Comparison of ENCODE assay signal across 8 cellular contexts in the genomic region with DNA sequence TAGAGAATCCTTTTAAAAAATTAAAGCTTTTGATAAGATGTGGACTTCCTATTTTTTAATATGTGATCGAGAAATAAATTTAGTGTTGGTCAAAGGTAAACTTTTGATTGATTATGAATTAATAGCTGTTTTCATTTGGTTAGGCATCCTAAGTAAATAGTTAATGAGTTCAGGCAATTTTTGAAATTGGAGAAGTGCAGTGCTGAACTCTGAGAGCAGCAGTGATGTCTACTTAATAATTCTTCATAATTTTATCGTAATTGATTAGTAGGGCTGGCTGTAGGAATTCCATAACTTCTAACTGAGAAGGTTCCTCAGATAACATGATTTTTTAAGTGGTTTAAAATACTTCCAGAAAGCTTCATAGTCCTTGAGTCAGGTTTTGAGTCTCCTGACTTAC. TPM values are rescaled to one million over a fixed set of nuclear protein-coding genes. Genes with fewer than 3 reads are reported as not detected.
A peak's percentile ranks its signal among the peaks of the same experiment; 100 is the strongest.
DNase-seq lines count a peak whose midpoint lies in the region; ATAC-seq and TF ChIP-seq lines count a peak whose summit lies in the region.

No MANE protein-coding gene starts in this region.

- peaks cover 35% of the 10 kb centered on the region for H3K4me1 ChIP-seq in HAP-1
- H3K4me1 ChIP-seq in mesodermal cell (ENCODE audit: control insufficient read depth, insufficient read depth, low read length, poor library complexity, severe bottlenecking) = peaks cover 30% of the 10 kb centered on the region

- H3K4me3 ChIP-seq in HAP-1 (peak overlapping the region; percentile 71), mesodermal cell (ENCODE audit: extremely low read depth, insufficient read depth, low read length, poor library complexity, severe bottlenecking) (peak overlapping the region; percentile 70)

- H3K9me3 Mint-ChIP-seq in CD14-positive monocyte = no peaks in the 10 kb centered on the region
- H3K9me3 Mint-ChIP-seq in activated T-helper 17 cell treated with anti-CD3 and anti-CD28 coated beads, Interleukin-2, amount 50 U/mL, for 72 hours = no peaks in the 10 kb centered on the region

- H3K36me3 Mint-ChIP-seq in CD14-positive monocyte = peaks cover 0 to 3% of the 10 kb centered on the region in 2 donors
- no peaks in the 10 kb centered on the region for H3K36me3 Mint-ChIP-seq in activated T-helper 17 cell treated with anti-CD3 and anti-CD28 coated beads, Interleukin-2, amount 50 U/mL, for 72 hours (ENCODE audit: low read depth)

- no peaks in the 10 kb centered on the region for H3K9me3 ChIP-seq in HAP-1
- H3K9me3 ChIP-seq in mesodermal cell (ENCODE audit: control insufficient read depth, low read length) = no peaks in the 10 kb centered on the region

- H3K27ac ChIP-seq in mesodermal cell (ENCODE audit: low read depth, low read length, severe bottlenecking) = no peak overlapping the region

- ATAC-seq in activated T-helper 17 cell treated with anti-CD3 and anti-CD28 coated beads, Interleukin-2, amount 50 U/mL, for 72 hours (replicated peaks) = no peak

- peak overlapping the region; percentile 88 to 95 for H3K4me3 Mint-ChIP-seq in CD14-positive monocyte
- peak overlapping the region; percentile 92 for H3K4me3 Mint-ChIP-seq in activated T-helper 17 cell treated with anti-CD3 and anti-CD28 coated beads, Interleukin-2, amount 50 U/mL, for 72 hours

- intact Hi-C loops in CD14-positive monocyte (cut with micrococcal nuclease) = loop anchor here (5.0 to 10.0 kb wide), 3 partner anchors 86 to 409 kb away; no protein-coding TSS in a partner anchor

- no peak overlapping the region for H3K27ac Mint-ChIP-seq in CD14-positive monocyte
- H3K27ac Mint-ChIP-seq in activated T-helper 17 cell treated with anti-CD3 and anti-CD28 coated beads, Interleukin-2, amount 50 U/mL, for 72 hours = no peak overlapping the region

- DNase-seq in CD14-positive monocyte (ENCODE audit: low spot score) (no peak), HAP-1 (ENCODE audit: low spot score in 2 of 2) (no peak), CD1c-positive myeloid dendritic cell (ENCODE audit: extremely low spot score) (no peak), KBM-7 (no peak), dedifferentiated amniotic fluid mesenchymal stem cell (ENCODE audit: extremely low spot score) (no peak), amniotic stem cell (lab: John Stamatoyannopoulos, UW) (no peak)

- 57 to 90% methylated on average over 1 of the region's 2 CpGs for WGBS in mesodermal cell (ENCODE audit: insufficient coverage in 2 of 2), 2 experiments

- peaks cover 6 to 7% (median 6%) of the 10 kb centered on the region in 3 donors for H3K27me3 Mint-ChIP-seq in CD14-positive monocyte (ENCODE audit: low read depth in 3 of 3)
- no peaks in the 10 kb centered on the region for H3K27me3 Mint-ChIP-seq in activated T-helper 17 cell treated with anti-CD3 and anti-CD28 coated beads, Interleukin-2, amount 50 U/mL, for 72 hours

- H3K4me1 Mint-ChIP-seq in CD14-positive monocyte = peaks cover 43% of the 10 kb centered on the region
- H3K4me1 Mint-ChIP-seq in activated T-helper 17 cell treated with anti-CD3 and anti-CD28 coated beads, Interleukin-2, amount 50 U/mL, for 72 hours = peaks cover 11% of the 10 kb centered on the region

- no peaks in the 10 kb centered on the region for H3K27me3 ChIP-seq in HAP-1 (ENCODE audit: low read depth)

- H3K36me3 ChIP-seq in HAP-1 (replicated peaks) = peaks cover 2% of the 10 kb centered on the region
- H3K36me3 ChIP-seq in mesodermal cell (ENCODE audit: control insufficient read depth, insufficient read depth, low read length) = peaks cover 4% of the 10 kb centered on the region

- in situ Hi-C loops in HAP-1 (cut with MboI; ENCODE audit: low sequenced_read_pairs) (loop anchor here (10.0 kb wide), 1 partner anchor 229 kb away; no protein-coding TSS in a partner anchor), KBM-7 (cut with MboI; ENCODE audit: low pct_unique_long_range_greater_than_20kb, low sequenced_read_pairs) (no loop called here)

- no peak for TF ChIP-seq CTCF in CD14-positive monocyte (IDR thresholded peaks at IDR 0.05)

RNA-seq across cellular contexts. Expression of gene MND1, which starts 1.5 kb away (rescaled TPM):
- not detected for polyA plus RNA-seq in CD14-positive monocyte
- total RNA-seq in activated T-helper 17 cell treated with anti-CD3 and anti-CD28 coated beads, Interleukin-2, amount 50 U/mL, for 72 hours = 10 to 100 TPM; 11.6 to 13.1 TPM
- polyA plus RNA-seq in mesodermal cell (2013, experiment 1 of 2) = 16.1 TPM
- 25.3 TPM for polyA plus RNA-seq in mesodermal cell (2013, experiment 2 of 2)
